14 cellular contexts compared by ENCODE assay signal in the genomic region with DNA sequence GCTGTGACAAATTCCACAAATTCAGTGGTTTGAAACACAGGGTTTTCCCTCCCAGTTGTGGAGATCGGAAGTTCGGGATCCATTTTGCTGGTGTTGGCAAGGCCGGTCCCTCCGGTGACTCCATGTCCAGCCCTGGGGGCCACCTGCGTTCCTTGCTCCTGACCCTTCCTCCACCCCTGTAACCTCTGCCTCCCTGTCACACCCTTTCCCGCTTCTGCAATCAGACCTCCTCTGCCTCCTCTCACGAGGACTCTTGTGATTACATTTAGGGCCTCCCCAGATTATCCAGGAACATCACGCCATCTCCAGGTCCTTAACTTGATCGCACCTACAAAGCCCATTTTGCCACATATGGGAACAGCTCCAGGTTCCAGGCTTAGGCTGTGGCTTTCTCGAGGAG. TPM values are rescaled to one million over a fixed set of nuclear protein-coding genes. Genes with fewer than 3 reads are reported as not detected.
DNase-seq lines count a peak whose midpoint lies in the region; ATAC-seq and TF ChIP-seq lines count a peak whose summit lies in the region.
"Had no signal": no experiment of that assay in that cellular context is flagged by ENCODE, and none has a peak within 500 bp of the region (broad histone marks: within the 10 kb centered on the region; RNA-seq: fewer than 3 reads in every experiment).

No MANE protein-coding gene starts in this region.

- H3K27ac ChIP-seq in heart left ventricle = peak overlapping the region; percentile 19 to 82 (median 66)
- peak overlapping the region; percentile 29 to 36 for H3K27ac ChIP-seq in esophagus (ENCODE audit: low read depth in 2 of 2, low read length in 1 of 2)
- H3K27ac ChIP-seq: A549 had no signal

- H3K9me3 ChIP-seq in heart left ventricle (no peaks in the 10 kb centered on the region), esophagus (ENCODE audit: control insufficient read depth in 2 of 2, insufficient read depth in 1 of 2, low read depth in 1 of 2, low read length in 1 of 2) (peaks cover 0 to 3% of the 10 kb centered on the region in 2 donors)
- H3K9me3 ChIP-seq: A549 had no signal

- H3K4me1 Mint-ChIP-seq in nephron progenitor cell = peaks cover 91% of the 10 kb centered on the region

- 66 to 80% (median 71%) methylated on average over 10 of the region's 10 CpGs for WGBS in heart left ventricle, 4 donors
- WGBS in esophagus, 2 donors = 85 to 86% methylated on average over 10 of the region's 10 CpGs

- peak overlapping the region; percentile 56 for H3K4me3 Mint-ChIP-seq in nephron progenitor cell
- H3K4me3 Mint-ChIP-seq: HFFc6 had no signal

- intact Hi-C loops in heart left ventricle (cut with DNase I) (loop anchor here in 2 of 10 donors (5.0 kb wide), 2 partner anchors 37 to 57 kb away; no protein-coding TSS in a partner anchor), Right ventricle myocardium superior (cut with DNase I) (no loop called here)

- TF ChIP-seq POLR2A in heart left ventricle (IDR thresholded peaks at IDR 0.05) = no peak

- no peaks in the 10 kb centered on the region for H3K27me3 ChIP-seq in heart left ventricle
- H3K27me3 ChIP-seq in esophagus (ENCODE audit: control insufficient read depth in 1 of 2, insufficient read depth in 2 of 2, low read length in 2 of 2) = no peaks in the 10 kb centered on the region

- DNase-seq in heart left ventricle = no peak
- DNase-seq in Right ventricle myocardium superior = no peak
- DNase-seq in nephron progenitor cell = no peak
- peak; percentile 31 for DNase-seq in ureter (ENCODE audit: low spot score)
- DNase-seq in T1000 (lab: John Stamatoyannopoulos, UW) = no peak
- no peak for DNase-seq in GDM1 (lab: John Stamatoyannopoulos, UW)
- no peak for DNase-seq in mesenteric fat pad (ENCODE audit: low spot score)
- DNase-seq: HFFc6, KG1, NCI-H1436 treated with DMSO at 0.1 percent for 48 hours, NCI-H446 had no signal

- H3K4me3 ChIP-seq in heart left ventricle = no peak overlapping the region
- no peak overlapping the region for H3K4me3 ChIP-seq in esophagus (ENCODE audit: low read depth in 1 of 2, low read length in 2 of 2)
- H3K4me3 ChIP-seq: A549 had no signal

- H3K36me3 ChIP-seq in heart left ventricle (peaks cover 0 to 13% (median 4%) of the 10 kb centered on the region in 9 donors), esophagus (ENCODE audit: control insufficient read depth in 2 of 2, insufficient read depth in 2 of 2, low read length in 1 of 2) (peaks cover 2 to 7% of the 10 kb centered on the region in 2 donors)

- ATAC-seq in heart left ventricle = peak; percentile 7 to 28 (median 16)
- no peak for ATAC-seq in Right ventricle myocardium superior (ENCODE audit: poor library complexity)
- ATAC-seq: A549 had no signal

- peaks cover 14 to 61% (median 36%) of the 10 kb centered on the region in 12 donors for H3K4me1 ChIP-seq in heart left ventricle
- H3K4me1 ChIP-seq in esophagus (ENCODE audit: control insufficient read depth in 2 of 2, insufficient read depth in 2 of 2, low read length in 1 of 2) = peaks cover 5 to 14% of the 10 kb centered on the region in 2 donors
- H3K4me1 ChIP-seq: A549 had no signal

- H3K36me3 Mint-ChIP-seq in nephron progenitor cell (ENCODE audit: low read depth) = peaks cover 19% of the 10 kb centered on the region

- TF ChIP-seq CTCF in heart left ventricle (IDR thresholded peaks at IDR 0.05) (no peak), nephron progenitor cell (IDR thresholded peaks at IDR 0.05) (no peak)

- H3K27me3 Mint-ChIP-seq in nephron progenitor cell (ENCODE audit: low read depth, poor library complexity) = peaks cover 14% of the 10 kb centered on the region

- H3K9me3 Mint-ChIP-seq in nephron progenitor cell = no peaks in the 10 kb centered on the region
- H3K9me3 Mint-ChIP-seq: activated T-helper 2 cell treated with anti-CD3 and anti-CD28 coated beads, Interferon-gamma antibody, Interleukin-2, Interleukin-4, amounts not matched to agents 10 μg/mL and 5 μg/mL and 100 μg/mL, durations not matched to agents 14 hours and 24 hours and 36 hours had no signal

- peak overlapping the region; percentile 83 for H3K27ac Mint-ChIP-seq in nephron progenitor cell
- H3K27ac Mint-ChIP-seq: activated T-helper 2 cell treated with anti-CD3 and anti-CD28 coated beads, Interferon-gamma antibody, Interleukin-2, Interleukin-4, amounts not matched to agents 10 μg/mL and 5 μg/mL and 100 μg/mL, durations not matched to agents 14 hours and 24 hours and 36 hours had no signal

RNA-seq across cellular contexts. Expression of gene RPS6KA2, which starts 12.5 kb away (rescaled TPM):
- 100 to 1,000 TPM in 2 of 9 donors, 10 to 100 TPM in 7; 66.5 to 171 (median 91.6) TPM for total RNA-seq in heart left ventricle
- 100 to 1,000 TPM in 1 of 2 donors, 10 to 100 TPM in 1; 23.0 to 157 TPM for polyA plus RNA-seq in heart left ventricle
- total RNA-seq in Right ventricle myocardium superior = 50.2 TPM
- polyA plus RNA-seq in esophagus = 1 to 10 TPM; 5.7 to 8.7 TPM
- total RNA-seq in ureter = 85.3 TPM
- total RNA-seq in mesenteric fat pad = 45.2 TPM

RNA-seq across cellular contexts. Expression of gene RAMACL, which starts 28.1 kb away (rescaled TPM):
- total RNA-seq in heart left ventricle = 1 to 10 TPM in 3 of 9 donors, under 1 TPM in 6; 0.27 to 2.0 (median 0.69) TPM
- under 1 TPM; 0.35 to 0.88 TPM for polyA plus RNA-seq in heart left ventricle
- 1.3 TPM for total RNA-seq in Right ventricle myocardium superior
- polyA plus RNA-seq in esophagus = under 1 TPM; 0.16 to 0.26 TPM
- total RNA-seq in ureter = 7.8 TPM
- total RNA-seq in mesenteric fat pad = 3.2 TPM
- total RNA-seq: activated T-helper 2 cell treated with anti-CD3 and anti-CD28 coated beads, Interferon-gamma antibody, Interleukin-2, Interleukin-4, amounts not matched to agents 10 μg/mL and 5 μg/mL and 100 μg/mL, durations not matched to agents 14 hours and 24 hours and 36 hours had no signal
